Comparison of ENCODE assay signal across 8 cellular contexts in genomic region chr6:25992413-25993037, GRCh38. TPM values are rescaled to one million over a fixed set of nuclear protein-coding genes. Genes with fewer than 3 reads are reported as not detected.
A peak's percentile ranks its signal among the peaks of the same experiment; 100 is the strongest.
DNase-seq lines count a peak whose midpoint lies in the region; ATAC-seq and TF ChIP-seq lines count a peak whose summit lies in the region.

No MANE protein-coding gene starts in this region.

- H3K27ac Mint-ChIP-seq in CD14-positive monocyte: peak overlapping the region; percentile 96 to 99 (median 99)

- peaks cover 20% of the 10 kb centered on the region for H3K4me1 Mint-ChIP-seq in CD14-positive monocyte

- no peaks in the 10 kb centered on the region for H3K27me3 ChIP-seq in right lobe of liver

- peaks cover 0 to 2% (median 1%) of the 10 kb centered on the region in 3 donors for H3K27me3 Mint-ChIP-seq in CD14-positive monocyte (ENCODE audit: low read depth in 3 of 3)

- TF ChIP-seq CTCF in CD14-positive monocyte (IDR thresholded peaks at IDR 0.05) (peak; percentile 100), right lobe of liver (IDR thresholded peaks at IDR 0.05) (peak; percentile 99 to 100 (median 100))

- peaks cover 0 to 5% (median 0%) of the 10 kb centered on the region in 4 donors for H3K4me1 ChIP-seq in right lobe of liver

- ATAC-seq in GM19324 (IDR thresholded peaks at IDR 0.05; ENCODE audit: low FRiP score, unreplicated experiment) (peak; percentile 93), HG03460 (IDR thresholded peaks at IDR 0.05; ENCODE audit: unreplicated experiment) (peak; percentile 85), right lobe of liver (peak; percentile 95 to 99 (median 97))

- peaks cover 13 to 17% of the 10 kb centered on the region in 2 donors for H3K36me3 Mint-ChIP-seq in CD14-positive monocyte

- H3K9me3 ChIP-seq in right lobe of liver: no peaks in the 10 kb centered on the region

- H3K4me3 Mint-ChIP-seq in CD14-positive monocyte: peak overlapping the region; percentile 95 to 98

- TF ChIP-seq POLR2A in right lobe of liver (IDR thresholded peaks at IDR 0.05): peak; percentile 92

- peak overlapping the region; percentile 49 to 65 (median 56) for H3K4me3 ChIP-seq in right lobe of liver

- WGBS in right lobe of liver (ENCODE audit: insufficient coverage, low coverage, low lambda C conversion rate, missing lambda C conversion rate): 0% methylated on average over 18 of the region's 44 CpGs

- peak overlapping the region; percentile 85 to 96 (median 91) for H3K27ac ChIP-seq in right lobe of liver

- intact Hi-C loops in CD14-positive monocyte (cut with micrococcal nuclease) (no loop called here), right lobe of liver (cut with DNase I) (no loop called here)

- no peaks in the 10 kb centered on the region for H3K9me3 Mint-ChIP-seq in CD14-positive monocyte

- DNase-seq in CD14-positive monocyte (ENCODE audit: low spot score) (peak; percentile 91), NCI-H526 (lab: John Stamatoyannopoulos, UW) (peak; percentile 91 to 96), dermis blood vessel endothelial cell (peak; percentile 97), right lobe of liver (peak; percentile 96 to 97 (median 96))
- peak; percentile 87 to 93 for DNase-seq in activated CD4-positive, alpha-beta T cell treated with anti-CD3 and anti-CD28 coated beads, Interleukin-2, amount 50 U/mL, for 24 hours (ENCODE audit: low read depth in 1 of 2, low spot score in 1 of 2)
- peak; percentile 94 for DNase-seq in stimulated activated CD4-positive, alpha-beta T cell treated with anti-CD3 and anti-CD28 coated beads, Interleukin-4, amount 100 ng/mL, for 24 hours

- no peaks in the 10 kb centered on the region for H3K36me3 ChIP-seq in right lobe of liver

RNA-seq across cellular contexts. Expression of gene TRIM38, which starts 29.9 kb away (rescaled TPM):
- 1 to 10 TPM; 4.1 to 8.0 TPM for polyA plus RNA-seq in CD14-positive monocyte
- 8.9 and 9.9 TPM in 2 replicates for total RNA-seq in dermis blood vessel endothelial cell
- total RNA-seq in right lobe of liver: 1 to 10 TPM; 3.1 to 7.2 (median 4.5) TPM

Comparison
In these comparisons a context has a peak if more than half of its experiments do, and no peak if none do; other contexts are left out.
1. Peak in every context shown above with its lines: DNase-seq, ATAC-seq, H3K4me3 ChIP-seq and H3K27ac ChIP-seq.